Comparison of ENCODE assay signal across 12 cellular contexts in genomic region chr4:8351931-8352367, GRCh38.
DNase-seq lines count a peak whose midpoint lies in the region; ATAC-seq and TF ChIP-seq lines count a peak whose summit lies in the region.
"Had no signal": no experiment of that assay in that cellular context is flagged by ENCODE, and none has a peak within 500 bp of the region (broad histone marks: within the 10 kb centered on the region; RNA-seq: fewer than 3 reads in every experiment).

No MANE protein-coding gene starts in this region.

- H3K4me3 ChIP-seq in breast epithelium (no peak overlapping the region), vagina (no peak overlapping the region), mucosa of descending colon (no peak overlapping the region)
- H3K4me3 ChIP-seq: K562, skin epidermis had no signal

- H3K36me3 ChIP-seq in breast epithelium (no peaks in the 10 kb centered on the region), vagina (no peaks in the 10 kb centered on the region), mucosa of descending colon (ENCODE audit: low read depth) (no peaks in the 10 kb centered on the region)

- H3K27me3 Mint-ChIP-seq in MCF 10A (ENCODE audit: insufficient read depth, unreplicated experiment) (no peaks in the 10 kb centered on the region), nephron (ENCODE audit: low read depth) (peaks cover 3% of the 10 kb centered on the region)

- CTCF ChIA-PET in MCF 10A (lab: Yijun Ruan, JAX), result interaction anchor here (0.8 kb wide), 1 partner anchor 51 kb away, joined by 3 read pairs; no protein-coding TSS in a partner anchor

- peaks cover 17% of the 10 kb centered on the region for H3K4me1 Mint-ChIP-seq in MCF 10A (ENCODE audit: insufficient read depth, unreplicated experiment)
- peaks cover 26% of the 10 kb centered on the region for H3K4me1 Mint-ChIP-seq in nephron

- BruUV-seq in MCF 10A (replicated peaks; lab: Mats Ljungman, UMichigan), result no TSS peak

- DNase-seq in breast epithelium (ENCODE audit: low spot score in 2 of 2) (peak; percentile 48 to 61), MCF 10A (ENCODE audit: unreplicated experiment) (no peak), fibroblast of peridontal ligament (ENCODE audit: extremely low read depth) (peak; percentile 47), vagina (ENCODE audit: extremely low spot score in 2 of 2) (no peak), mucosa of descending colon (no peak), NCI-H1694 (lab: John Stamatoyannopoulos, UW) (no peak)
- DNase-seq: central memory CD4-positive, alpha-beta T cell; NCI-H2171 treated with DMSO at 0.1 percent for 48 hours had no signal

- H3K27ac ChIP-seq in breast epithelium, result peak overlapping the region; percentile 29 to 32
- H3K27ac ChIP-seq in vagina, result peak overlapping the region; percentile 61

- H3K4me1 ChIP-seq in breast epithelium (peaks cover 0 to 10% of the 10 kb centered on the region in 2 donors), vagina (peaks cover 19% of the 10 kb centered on the region), mucosa of descending colon (ENCODE audit: low read depth) (no peaks in the 10 kb centered on the region)

- no peak for ATAC-seq in mucosa of descending colon
- ATAC-seq in GM18502 (IDR thresholded peaks at IDR 0.05; ENCODE audit: poor library complexity, unreplicated experiment), result no peak
- ATAC-seq: K562 had no signal

- no peak for TF ChIP-seq POLR2A in breast epithelium (IDR thresholded peaks at IDR 0.05)
- no peak for TF ChIP-seq POLR2A in vagina (IDR thresholded peaks at IDR 0.05)

- intact Hi-C loops in breast epithelium (cut with DNase I; ENCODE audit: low total_unique reads) (no loop called here), MCF 10A (cut with micrococcal nuclease) (no loop called here), vagina (cut with DNase I) (no loop called here), mucosa of descending colon (cut with DNase I, micrococcal nuclease) (no loop called here)

- H3K27me3 ChIP-seq in breast epithelium, result no peaks in the 10 kb centered on the region
- H3K27me3 ChIP-seq in vagina, result no peaks in the 10 kb centered on the region

- H3K9me3 Mint-ChIP-seq in MCF 10A (ENCODE audit: unreplicated experiment), result no peaks in the 10 kb centered on the region
- H3K9me3 Mint-ChIP-seq in nephron, result no peaks in the 10 kb centered on the region

- H3K9me3 ChIP-seq in breast epithelium (no peaks in the 10 kb centered on the region), vagina (no peaks in the 10 kb centered on the region), mucosa of descending colon (no peaks in the 10 kb centered on the region)

- POLR2A ChIA-PET in MCF 10A (lab: Yijun Ruan, JAX), result no interaction called here

- TF ChIP-seq CTCF in breast epithelium (IDR thresholded peaks at IDR 0.05) (no peak), MCF 10A (IDR thresholded peaks at IDR 0.05; ENCODE audit: unreplicated experiment) (no peak), nephron (IDR thresholded peaks at IDR 0.05; ENCODE audit: unreplicated experiment in 3 of 3) (no peak), vagina (IDR thresholded peaks at IDR 0.05) (no peak), mucosa of descending colon (IDR thresholded peaks at IDR 0.05) (no peak)

- no peak overlapping the region for H3K4me3 Mint-ChIP-seq in MCF 10A (ENCODE audit: unreplicated experiment)
- H3K4me3 Mint-ChIP-seq in nephron, result peak overlapping the region in 2 of 3 experiments; percentile 6 to 54

- H3K27ac Mint-ChIP-seq in MCF 10A (ENCODE audit: low read depth, unreplicated experiment), result no peak overlapping the region
- H3K27ac Mint-ChIP-seq in nephron, result peak overlapping the region; percentile 82 to 97 (median 96)

- H3K36me3 Mint-ChIP-seq in MCF 10A (ENCODE audit: insufficient read depth, unreplicated experiment), result no peaks in the 10 kb centered on the region
- H3K36me3 Mint-ChIP-seq in nephron (ENCODE audit: low read depth), result no peaks in the 10 kb centered on the region

Comparison
In these comparisons a context has a peak if more than half of its experiments do, and no peak if none do; other contexts are left out.
1. DNase-seq: peak in breast epithelium (2 of 2) and fibroblast of peridontal ligament (single experiment); none in MCF 10A (single experiment), vagina (0 of 2), mucosa of descending colon (0 of 3) and NCI-H1694 (single experiment).